In the genomic region with DNA sequence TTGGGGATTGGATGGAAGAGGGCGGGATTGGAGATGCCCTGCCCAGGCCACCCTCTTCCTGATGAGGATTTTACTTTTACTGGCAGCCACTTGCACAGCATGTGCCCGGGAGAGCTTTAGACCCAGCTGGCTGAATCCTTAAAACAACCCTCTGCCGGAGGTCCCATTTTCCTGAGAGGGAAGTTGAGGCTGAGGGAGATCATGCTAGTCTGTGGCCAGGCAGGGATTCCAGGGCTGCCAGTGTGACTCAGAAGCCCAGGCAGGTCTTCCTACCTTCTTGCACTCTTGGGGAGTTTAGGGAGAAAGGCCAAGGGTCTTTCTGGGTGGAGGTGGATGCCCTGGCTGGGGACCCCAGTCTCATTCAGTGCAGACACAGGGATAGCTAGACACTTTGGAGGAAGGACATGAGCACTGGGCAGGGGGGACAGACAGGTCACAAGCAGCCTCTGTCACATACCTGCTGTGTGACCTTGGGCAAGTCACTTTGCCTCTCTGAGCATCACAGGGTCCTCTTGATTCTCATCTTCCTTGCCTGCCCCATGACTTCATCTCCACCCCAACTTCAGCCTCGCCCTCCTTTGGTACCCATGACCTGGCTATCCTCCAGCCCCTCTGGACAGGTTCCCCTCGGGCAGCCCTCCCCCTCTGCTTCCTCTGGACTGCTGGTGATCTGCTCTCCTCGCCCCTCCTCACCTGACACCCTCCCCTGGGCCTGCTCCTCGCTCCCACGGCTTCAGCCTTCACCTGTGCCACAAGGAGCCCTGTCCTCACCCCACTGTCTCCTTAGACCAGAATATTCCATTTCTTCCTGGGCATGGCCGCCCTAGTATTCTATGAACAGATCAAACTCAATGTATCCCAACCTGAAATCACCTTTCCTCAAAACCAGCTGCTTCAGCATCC, we compare ENCODE assay signal across 1 cellular context.
TF ChIP-seq lines count a peak whose summit lies in the region.

No MANE protein-coding gene starts in this region.

TF ChIP-seq in WTC11, 78 proteins besides CTCF, POLR2A, EP300 and RAD21 (continued from another document):
- TF ChIP-seq MLX (CRISPR knock-in tag; IDR thresholded peaks at IDR 0.05): no peak
- TF ChIP-seq, protein P1, sequence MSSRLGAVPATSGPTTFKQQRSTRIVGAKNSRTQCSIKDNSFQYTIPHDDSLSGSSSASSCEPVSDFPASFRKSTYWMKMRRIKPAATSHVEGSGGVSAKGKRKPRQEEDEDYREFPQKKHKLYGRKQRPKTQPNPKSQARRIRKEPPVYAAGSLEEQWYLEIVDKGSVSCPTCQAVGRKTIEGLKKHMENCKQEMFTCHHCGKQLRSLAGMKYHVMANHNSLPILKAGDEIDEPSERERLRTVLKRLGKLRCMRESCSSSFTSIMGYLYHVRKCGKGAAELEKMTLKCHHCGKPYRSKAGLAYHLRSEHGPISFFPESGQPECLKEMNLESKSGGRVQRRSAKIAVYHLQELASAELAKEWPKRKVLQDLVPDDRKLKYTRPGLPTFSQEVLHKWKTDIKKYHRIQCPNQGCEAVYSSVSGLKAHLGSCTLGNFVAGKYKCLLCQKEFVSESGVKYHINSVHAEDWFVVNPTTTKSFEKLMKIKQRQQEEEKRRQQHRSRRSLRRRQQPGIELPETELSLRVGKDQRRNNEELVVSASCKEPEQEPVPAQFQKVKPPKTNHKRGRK (CRISPR knock-in tag; IDR thresholded peaks at IDR 0.05; ENCODE audit: borderline replicate concordance): no peak
- no peak for TF ChIP-seq FOXK1 (CRISPR knock-in tag; IDR thresholded peaks at IDR 0.05)
- no peak for TF ChIP-seq TEAD1 (CRISPR knock-in tag; IDR thresholded peaks at IDR 0.05)
- TF ChIP-seq ETV6 (CRISPR knock-in tag; IDR thresholded peaks at IDR 0.05): no peak
- TF ChIP-seq KAT7 (CRISPR knock-in tag; IDR thresholded peaks at IDR 0.05; ENCODE audit: borderline replicate concordance): no peak
- no peak for TF ChIP-seq ZNF425 (CRISPR knock-in tag; conservative IDR thresholded peaks at IDR 0.05)
